ENCODE assay signal across 8 cellular contexts in genomic region chrX:18354369-18355329, GRCh38. TPM values are rescaled to one million over a fixed set of nuclear protein-coding genes. Genes with fewer than 3 reads are reported as not detected.
DNase-seq lines count a peak whose midpoint lies in the region; ATAC-seq and TF ChIP-seq lines count a peak whose summit lies in the region.

Gene SCML2 (minus strand): TSS chrX:18354688. CDS start chrX:18334071, 20,617 bp downstream.

- no peak for DNase-seq in AG04450 (ENCODE audit: low read depth, low spot score)
- no peak for DNase-seq in SK-N-MC (ENCODE audit: low read depth, low spot score)
- DNase-seq in astrocyte of the hippocampus (ENCODE audit: low read depth, low spot score): peak; percentile 60
- peak in 41 of 51 donors; percentile 0 to 54 (median 15) for DNase-seq in hypothalamus (lab: John Stamatoyannopoulos, UW)
- DNase-seq in retinal pigment epithelial cell (ENCODE audit: low read depth): no peak
- no peak for DNase-seq in AML-193 (lab: John Stamatoyannopoulos, UW)

- peaks cover 4% of the 10 kb centered on the region; the same call in 1 of the 2 replicates for H3K4me1 ChIP-seq in HEK293 (ENCODE audit: control insufficient read depth, insufficient read depth, low read length)

- H3K27ac ChIP-seq in AG04450 (ENCODE audit: low read depth, low read length) (no peak within 1 kb of the TSS), HEK293 (ENCODE audit: extremely low read depth, low read depth, low read length) (peak within 1 kb of the TSS; percentile 83), SK-N-MC (no peak within 1 kb of the TSS)

- peak within 1 kb of the TSS; percentile 71 for H3K9ac ChIP-seq in SK-N-MC (ENCODE audit: insufficient read length)

- peaks cover 3% of the 10 kb centered on the region for H3K27me3 ChIP-seq in AG04450 (ENCODE audit: control insufficient read depth, insufficient read depth, low read length)

- peak within 1 kb of the TSS; percentile 67 for H3K4me3 ChIP-seq in AG04450 (ENCODE audit: low read depth, low read length)
- H3K4me3 ChIP-seq in HEK293 (ENCODE audit: low read depth, low read length): peak within 1 kb of the TSS; percentile 67
- peak within 1 kb of the TSS; percentile 80 for H3K4me3 ChIP-seq in SK-N-MC
- H3K4me3 ChIP-seq in retinal pigment epithelial cell (ENCODE audit: low read length): peak within 1 kb of the TSS; percentile 55

- H3K36me3 ChIP-seq in HEK293 (ENCODE audit: control insufficient read depth in 2 of 2, insufficient read depth in 1 of 2, low read length in 2 of 2) (no peaks in the 10 kb centered on the region), SK-N-MC (ENCODE audit: insufficient read depth, low read length) (no peaks in the 10 kb centered on the region)

- TF ChIP-seq CTCF in AG04450 (IDR thresholded peaks at IDR 0.05; ENCODE audit: low read depth, low read length) (no peak), HEK293 (tag by site-specific recombination; IDR thresholded peaks at IDR 0.05) (no peak), retinal pigment epithelial cell (conservative IDR thresholded peaks at IDR 0.05; ENCODE audit: low read depth, low read length) (no peak)

- POLR2A ChIA-PET in AG04450 (lab: Yijun Ruan, JAX) (interaction anchor here (0.6 kb wide), 1 partner anchor 682 kb away, joined by 3 read pairs; no protein-coding TSS in a partner anchor), HEK293 (lab: Yijun Ruan, JAX) (interaction anchor here (0.6 kb wide), 2 partner anchors 14 to 883 kb away, joined by 3 read pairs; no protein-coding TSS in a partner anchor)

- ATAC-seq in HG03521 (IDR thresholded peaks at IDR 0.05; ENCODE audit: unreplicated experiment): no peak

- CTCF ChIA-PET in AG04450 (lab: Charles Lee) (interaction anchor here (1.0 to 1.7 kb wide), 3 partner anchors 24 to 979 kb away, joined by 3 to 5 read pairs (median 5); no protein-coding TSS in a partner anchor), HEK293 (lab: Yijun Ruan, JAX) (interaction anchor here (0.6 to 1.6 kb wide), 4 partner anchors 17 to 735 kb away, joined by 3 to 5 read pairs (median 4); no protein-coding TSS in a partner anchor)

- H3K9me3 ChIP-seq in AG04450 (ENCODE audit: control insufficient read depth, insufficient read depth, low read length) (no peaks in the 10 kb centered on the region), HEK293 (ENCODE audit: control insufficient read depth, insufficient read depth, low read depth, low read length) (no peaks in the 10 kb centered on the region), SK-N-MC (ENCODE audit: low read depth, low read length) (no peaks in the 10 kb centered on the region)

TF ChIP-seq in HEK293, 187 proteins besides CTCF, POLR2A, EP300 and RAD21 (continues in another document):
- TF ChIP-seq SP7 (tag by site-specific recombination; IDR thresholded peaks at IDR 0.05): peak; percentile 49; the same call in 1 of the 2 replicates
- TF ChIP-seq SP3 (tag by site-specific recombination; IDR thresholded peaks at IDR 0.05): peak; percentile 19
- peak; percentile 56; the same call in 1 of the 2 replicates for TF ChIP-seq ZBTB8A (tag by site-specific recombination; IDR thresholded peaks at IDR 0.05)
- peak; percentile 51 for TF ChIP-seq ZFHX2 (tag by site-specific recombination; conservative IDR thresholded peaks at IDR 0.05)
- TF ChIP-seq ZNF362 (tag by site-specific recombination; IDR thresholded peaks at IDR 0.05): 0 out of 2 replicates have a peak, but pooled peaks have one; percentile 17
- no peak for TF ChIP-seq KLF17 (tag by site-specific recombination; IDR thresholded peaks at IDR 0.05)
- peak; percentile 56; the same call in 1 of the 2 replicates for TF ChIP-seq KLF9 (tag by site-specific recombination; IDR thresholded peaks at IDR 0.05; ENCODE audit: low read depth)
- 0 out of 2 replicates have a peak, but pooled peaks have one; percentile 27 for TF ChIP-seq ZNF777 (tag by site-specific recombination; IDR thresholded peaks at IDR 0.05; ENCODE audit: borderline replicate concordance)
- TF ChIP-seq MEIS1 (CRISPR knock-in tag; IDR thresholded peaks at IDR 0.05; ENCODE audit: borderline replicate concordance): 0 out of 2 replicates have a peak, but pooled peaks have one; percentile 26
- no peak for TF ChIP-seq ZNF544 (tag by site-specific recombination; IDR thresholded peaks at IDR 0.05)
- peak; percentile 30; the same call in 1 of the 2 replicates for TF ChIP-seq BCL11A (tag by site-specific recombination; IDR thresholded peaks at IDR 0.05; ENCODE audit: low read depth)
- TF ChIP-seq ZNF654 (tag by site-specific recombination; IDR thresholded peaks at IDR 0.05; ENCODE audit: low read depth): no peak
- 0 out of 2 replicates have a peak, but pooled peaks have one; percentile 39 for TF ChIP-seq GLIS2 (tag by site-specific recombination; IDR thresholded peaks at IDR 0.05)
- peak; percentile 44; the same call in 1 of the 2 replicates for TF ChIP-seq ZNF18 (tag by site-specific recombination; IDR thresholded peaks at IDR 0.05)
- TF ChIP-seq KLF16 (tag by site-specific recombination; IDR thresholded peaks at IDR 0.05): 0 out of 2 replicates have a peak, but pooled peaks have one; percentile 1
- peak; percentile 74 for TF ChIP-seq ZNF335 (tag by site-specific recombination; conservative IDR thresholded peaks at IDR 0.05)
- no peak for TF ChIP-seq ZSCAN16 (tag by site-specific recombination; IDR thresholded peaks at IDR 0.05)
- TF ChIP-seq, protein P1, sequence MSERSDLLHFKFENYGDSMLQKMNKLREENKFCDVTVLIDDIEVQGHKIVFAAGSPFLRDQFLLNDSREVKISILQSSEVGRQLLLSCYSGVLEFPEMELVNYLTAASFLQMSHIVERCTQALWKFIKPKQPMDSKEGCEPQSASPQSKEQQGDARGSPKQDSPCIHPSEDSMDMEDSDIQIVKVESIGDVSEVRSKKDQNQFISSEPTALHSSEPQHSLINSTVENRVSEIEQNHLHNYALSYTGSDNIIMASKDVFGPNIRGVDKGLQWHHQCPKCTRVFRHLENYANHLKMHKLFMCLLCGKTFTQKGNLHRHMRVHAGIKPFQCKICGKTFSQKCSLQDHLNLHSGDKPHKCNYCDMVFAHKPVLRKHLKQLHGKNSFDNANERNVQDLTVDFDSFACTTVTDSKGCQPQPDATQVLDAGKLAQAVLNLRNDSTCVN (tag by site-specific recombination; optimal IDR thresholded peaks at IDR 0.05): peak; percentile 68
- peak; percentile 64; the same call in 1 of the 2 replicates for TF ChIP-seq YY1 (tag by site-specific recombination; IDR thresholded peaks at IDR 0.05)
- TF ChIP-seq ZNF169 (tag by site-specific recombination; IDR thresholded peaks at IDR 0.05): no peak
- TF ChIP-seq HOXA7 (CRISPR knock-in tag; IDR thresholded peaks at IDR 0.05; ENCODE audit: borderline replicate concordance): no peak
- TF ChIP-seq SP2 (tag by site-specific recombination; IDR thresholded peaks at IDR 0.05): peak; percentile 51; the same call in 1 of the 2 replicates
- TF ChIP-seq REPIN1 (tag by site-specific recombination; IDR thresholded peaks at IDR 0.05; ENCODE audit: low read depth): no peak
- TF ChIP-seq PRDM4 (tag by site-specific recombination; IDR thresholded peaks at IDR 0.05): peak; percentile 99

RNA-seq across cellular contexts. Expression of gene SCML2, which starts in this region (rescaled TPM):
- 1.1 and 1.7 TPM in 2 replicates for polyA plus RNA-seq in AG04450 (2011; rRNA removed)
- polyA minus RNA-seq in AG04450 (2011; rRNA and poly(A)+ RNA removed): 1.1 and 1.3 TPM in 2 replicates

Comparison
In these comparisons a context has a peak if more than half of its experiments do, and no peak if none do; other contexts are left out.
1. DNase-seq: peak in astrocyte of the hippocampus (single experiment) and hypothalamus (41 of 51); none in AG04450 (single experiment), SK-N-MC (single experiment), retinal pigment epithelial cell (single experiment) and AML-193 (0 of 2).
2. Peak in every context shown above with its lines, with median percentiles within 50 percentile points of each other: H3K4me3 ChIP-seq.